29 cellular contexts compared by ENCODE assay signal in the genomic region with DNA sequence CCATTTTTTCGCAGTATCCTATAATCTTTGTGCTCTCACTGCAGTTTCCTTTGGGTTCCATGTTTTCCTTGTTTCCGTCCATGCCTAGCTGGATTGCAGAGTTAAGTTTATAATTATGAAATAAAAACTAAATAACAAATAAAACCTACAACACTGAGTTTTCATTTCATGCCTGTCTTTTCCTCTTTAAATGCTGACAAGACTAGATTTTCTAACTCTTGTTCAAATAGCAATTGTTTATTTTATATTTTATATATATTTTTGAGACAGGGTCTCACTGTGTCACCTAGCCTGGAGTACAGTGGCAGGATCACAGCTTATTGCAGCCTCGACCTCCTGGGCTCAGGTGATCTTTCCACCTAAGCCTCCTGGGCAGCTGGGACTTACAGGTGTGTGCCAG.
"Had no signal": no experiment of that assay in that cellular context is flagged by ENCODE, and none has a peak within 500 bp of the region (broad histone marks: within the 10 kb centered on the region; RNA-seq: fewer than 3 reads in every experiment).

No MANE protein-coding gene starts in this region.

- H3K27ac ChIP-seq: brain microvascular endothelial cell, coronary artery, foreskin keratinocyte, gastroesophageal sphincter, heart right ventricle, WERI-Rb-1 had no signal

- FAIRE-seq: astrocyte, bronchial epithelial cell had no signal

- DNase-seq: activated B cell treated with CpG ODN at 0.5 μM for 24 hours; activated CD4-positive, alpha-beta T cell treated with anti-CD3 and anti-CD28 coated beads for 48 hours; activated CD4-positive, alpha-beta T cell treated with anti-CD3 and anti-CD28 coated beads, Interleukin-2, amount 50 U/mL, for 1 hour; activated CD4-positive, alpha-beta T cell treated with anti-CD3 and anti-CD28 coated beads, Interleukin-2, amount 50 U/mL, for 48 hours; activated CD8-positive, alpha-beta memory T cell treated with anti-CD3 and anti-CD28 coated beads for 24 hours; activated CD8-positive, alpha-beta T cell treated with anti-CD3 and anti-CD28 coated beads for 36 hours; activated effector memory CD4-positive, alpha-beta T cell treated with Interleukin-2 at 50 U/mL for 16 hours; activated gamma-delta T cell treated with Interleukin-2 at 50 U/mL for 16 hours; activated naive CD4-positive, alpha-beta T cell treated with anti-CD3 and anti-CD28 coated beads, Interleukin-2, amount 50 U/mL, for 16 hours; activated naive CD4-positive, alpha-beta T cell treated with Interleukin-2 at 50 U/mL for 16 hours; activated T-cell treated with anti-CD3 and anti-CD28 coated beads, Interleukin-2, amount 50 U/mL, for 4 hours; amniotic stem cell; anterior cingulate cortex; brain microvascular endothelial cell; dorsolateral prefrontal cortex; effector memory CD4-positive, alpha-beta T cell; endodermal cell; foreskin keratinocyte; heart right ventricle; T-helper 17 cell; T1000; WERI-Rb-1 had no signal

- H3K36me3 ChIP-seq: brain microvascular endothelial cell, gastroesophageal sphincter, heart right ventricle, WERI-Rb-1 had no signal

- H3K9me3 ChIP-seq: gastroesophageal sphincter, heart right ventricle had no signal

- H3K4me1 ChIP-seq: foreskin keratinocyte had no signal

- ATAC-seq: activated CD4-positive, CD25-positive, alpha-beta regulatory T cell treated with anti-CD3 and anti-CD28 coated beads, Interleukin-2, amount 50 U/mL, for 24 hours; activated CD8-positive, alpha-beta T cell treated with anti-CD3 and anti-CD28 coated beads for 36 hours; activated T-cell treated with anti-CD3 and anti-CD28 coated beads, Interleukin-2, amount 50 U/mL, for 4 hours; activated T-helper 17 cell treated with anti-CD3 and anti-CD28 coated beads, Interleukin-2, amount 50 U/mL, for 72 hours; esophagus mucosa; foreskin keratinocyte; gastroesophageal sphincter; heart right ventricle; T-helper 17 cell had no signal

- H3K27me3 ChIP-seq: brain microvascular endothelial cell, dorsolateral prefrontal cortex, foreskin keratinocyte, gastroesophageal sphincter, heart right ventricle had no signal

- H3K4me3 ChIP-seq: coronary artery, gastroesophageal sphincter, heart right ventricle had no signal
